10 cellular contexts compared by ENCODE assay signal in genomic region chr7:37052673-37053072, GRCh38.
A peak's percentile ranks its signal among the peaks of the same experiment; 100 is the strongest.
DNase-seq lines count a peak whose midpoint lies in the region; ATAC-seq, FAIRE-seq and TF ChIP-seq lines count a peak whose summit lies in the region.
"Had no signal": no experiment of that assay in that cellular context is flagged by ENCODE, and none has a peak within 500 bp of the region (broad histone marks: within the 10 kb centered on the region; RNA-seq: fewer than 3 reads in every experiment).

No MANE protein-coding gene starts in this region.

- FAIRE-seq in bronchial epithelial cell (lab: Jason Lieb, UNC) = no peak

- intact Hi-C loops in cardiac septum (cut with DNase I) = no loop called here

- no peaks in the 10 kb centered on the region for H3K36me3 Mint-ChIP-seq in nephron progenitor cell (ENCODE audit: low read depth)

- H3K4me3 Mint-ChIP-seq in nephron progenitor cell = no peak overlapping the region

- H3K4me1 Mint-ChIP-seq in nephron progenitor cell = peaks cover 18% of the 10 kb centered on the region

- no peak overlapping the region for H3K4me3 ChIP-seq in bronchial epithelial cell (ENCODE audit: low read depth, low read length)

- no peaks in the 10 kb centered on the region for H3K36me3 ChIP-seq in bronchial epithelial cell (ENCODE audit: control insufficient read depth, insufficient read depth, low read length)

- H3K27ac Mint-ChIP-seq in nephron progenitor cell = no peak overlapping the region

- no peak for ATAC-seq in HG02840 (IDR thresholded peaks at IDR 0.05; ENCODE audit: low FRiP score, unreplicated experiment)

- H3K9me3 Mint-ChIP-seq in nephron progenitor cell = no peaks in the 10 kb centered on the region

- H3K27me3 ChIP-seq in bronchial epithelial cell (ENCODE audit: control insufficient read depth, insufficient read depth, low read length) = no peaks in the 10 kb centered on the region

- H3K27me3 Mint-ChIP-seq in nephron progenitor cell (ENCODE audit: low read depth, poor library complexity) = no peaks in the 10 kb centered on the region

- peak; percentile 46 for DNase-seq in NCI-H2171 treated with DMSO at 0.1 percent for 48 hours (lab: John Stamatoyannopoulos, UW)
- no peak for DNase-seq in NCI-H2171 (lab: John Stamatoyannopoulos, UW)
- DNase-seq in NCI-H460 (ENCODE audit: extremely low read depth, low read depth) = peak; percentile 69
- peak; percentile 42 for DNase-seq in bronchial epithelial cell (ENCODE audit: low read depth)
- DNase-seq in nephron progenitor cell = peak; percentile 84
- no peak for DNase-seq in NCI-H526 (lab: John Stamatoyannopoulos, UW)
- DNase-seq in cardiac septum (ENCODE audit: low spot score) = no peak
- DNase-seq: 8988T, NCI-H1694 treated with DMSO at 0.1 percent for 48 hours had no signal

- TF ChIP-seq CTCF in bronchial epithelial cell (IDR thresholded peaks at IDR 0.05; ENCODE audit: insufficient read depth, low read length, severe bottlenecking) = no peak
- TF ChIP-seq CTCF in nephron progenitor cell (IDR thresholded peaks at IDR 0.05) = no peak

Comparison
In these comparisons a context has a peak if more than half of its experiments do, and no peak if none do; other contexts are left out.
1. DNase-seq: peak in NCI-H2171 treated with DMSO at 0.1 percent for 48 hours (single experiment), NCI-H460 (single experiment), bronchial epithelial cell (single experiment) and nephron progenitor cell (single experiment); none in NCI-H2171 (single experiment), NCI-H526 (0 of 2) and cardiac septum (single experiment).